In the genomic region with DNA sequence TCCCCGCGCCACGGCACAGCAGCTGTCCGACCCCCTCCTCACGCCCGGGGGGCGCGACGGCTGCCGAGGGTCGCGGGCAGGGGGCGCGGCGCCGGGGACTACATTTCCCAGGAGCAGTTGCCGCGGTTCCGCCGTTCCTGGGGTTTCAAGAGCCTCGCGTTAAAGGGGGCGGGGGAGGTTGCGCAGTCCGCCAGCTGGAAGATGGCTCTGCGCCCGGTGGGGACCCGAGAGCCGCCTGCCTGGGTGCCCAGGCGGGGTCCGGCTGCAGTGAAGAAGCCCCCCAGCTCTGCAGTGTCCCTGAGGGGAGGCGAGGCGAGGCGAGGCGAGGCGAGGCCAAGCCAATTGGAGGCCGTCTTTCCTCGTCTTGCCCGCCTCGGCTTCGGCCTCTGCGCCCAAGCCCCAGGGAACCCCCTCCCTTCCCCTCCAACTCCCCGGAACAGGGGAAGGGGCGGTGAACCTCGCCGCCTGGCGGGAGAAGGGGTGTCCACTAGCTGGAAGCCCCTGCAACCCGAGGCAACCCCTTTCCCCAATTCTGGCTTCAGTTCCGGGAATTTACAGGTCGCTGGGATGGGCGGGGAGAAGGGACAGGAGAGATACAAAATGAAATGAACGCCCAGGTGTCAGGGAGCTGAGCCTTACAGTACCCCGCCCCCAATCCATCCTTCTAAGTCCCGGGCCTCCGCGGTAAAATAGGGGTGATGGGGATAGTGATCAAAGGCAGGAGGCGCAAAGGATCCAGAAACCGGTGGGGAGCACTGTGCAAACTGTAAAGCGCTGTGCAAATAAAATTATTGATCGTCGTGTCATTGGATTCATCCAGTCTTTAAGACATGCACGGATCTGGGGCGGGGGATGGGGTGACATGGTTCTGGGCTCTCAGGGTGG, we compare ENCODE assay signal across 8 cellular contexts. TPM values are rescaled to one million over a fixed set of nuclear protein-coding genes. Genes with fewer than 3 reads are reported as not detected.
DNase-seq lines count a peak whose midpoint lies in the region; ATAC-seq and TF ChIP-seq lines count a peak whose summit lies in the region.

No MANE protein-coding gene starts in this region.

- peaks cover 19% of the 10 kb centered on the region for H3K4me1 ChIP-seq in hepatocyte (ENCODE audit: insufficient read depth)

- peak overlapping the region; percentile 67 for H3K27ac ChIP-seq in hepatocyte

- no peaks in the 10 kb centered on the region for H3K36me3 ChIP-seq in hepatocyte (replicated peaks; ENCODE audit: insufficient read depth, low read depth)

- no peaks in the 10 kb centered on the region for H3K9me2 ChIP-seq in hepatocyte (replicated peaks; ENCODE audit: insufficient read depth)

- H4K20me1 ChIP-seq in hepatocyte (ENCODE audit: insufficient read depth, poor library complexity, severe bottlenecking) = peaks cover 7% of the 10 kb centered on the region

- peak overlapping the region; percentile 91 for H3K27ac Mint-ChIP-seq in progenitor cell of endocrine pancreas

- H3K27me3 Mint-ChIP-seq in activated T-cell treated with anti-CD3 and anti-CD28 coated beads, Interleukin-2, amount 50 U/mL, for 4 hours (ENCODE audit: low read depth) = peaks cover 40% of the 10 kb centered on the region
- peaks cover 5% of the 10 kb centered on the region for H3K27me3 Mint-ChIP-seq in progenitor cell of endocrine pancreas

- peak overlapping the region; percentile 64 for H3K4me3 Mint-ChIP-seq in activated T-cell treated with anti-CD3 and anti-CD28 coated beads, Interleukin-2, amount 50 U/mL, for 4 hours
- peak overlapping the region; percentile 83 for H3K4me3 Mint-ChIP-seq in progenitor cell of endocrine pancreas (ENCODE audit: low read depth)

- peaks cover 20% of the 10 kb centered on the region for H3K79me2 ChIP-seq in hepatocyte

- no peaks in the 10 kb centered on the region for H3K9me3 Mint-ChIP-seq in activated T-cell treated with anti-CD3 and anti-CD28 coated beads, Interleukin-2, amount 50 U/mL, for 4 hours
- no peaks in the 10 kb centered on the region for H3K9me3 Mint-ChIP-seq in progenitor cell of endocrine pancreas (ENCODE audit: low read depth)

- peak overlapping the region; percentile 81 for H3K4me3 ChIP-seq in hepatocyte

- H3K4me2 ChIP-seq in hepatocyte = peak overlapping the region; percentile 93

- no peaks in the 10 kb centered on the region for H3K9me3 ChIP-seq in hepatocyte (ENCODE audit: low read depth)

- peaks cover 33% of the 10 kb centered on the region for H3K4me1 Mint-ChIP-seq in activated T-cell treated with anti-CD3 and anti-CD28 coated beads, Interleukin-2, amount 50 U/mL, for 4 hours (ENCODE audit: low read depth)
- H3K4me1 Mint-ChIP-seq in progenitor cell of endocrine pancreas (ENCODE audit: low read depth) = peaks cover 30% of the 10 kb centered on the region

- H3K36me3 Mint-ChIP-seq in activated T-cell treated with anti-CD3 and anti-CD28 coated beads, Interleukin-2, amount 50 U/mL, for 4 hours (ENCODE audit: insufficient read depth) = no peaks in the 10 kb centered on the region
- no peaks in the 10 kb centered on the region for H3K36me3 Mint-ChIP-seq in progenitor cell of endocrine pancreas (ENCODE audit: insufficient read depth)

- TF ChIP-seq CTCF in hepatocyte (IDR thresholded peaks at IDR 0.05; ENCODE audit: poor library complexity) = peak; percentile 12
- TF ChIP-seq CTCF in progenitor cell of endocrine pancreas (IDR thresholded peaks at IDR 0.05; ENCODE audit: unreplicated experiment) = peak; percentile 33

- DNase-seq in activated T-cell treated with anti-CD3 and anti-CD28 coated beads, Interleukin-2, amount 50 U/mL, for 4 hours = no peak
- DNase-seq in activated T-cell treated with anti-CD3 and anti-CD28 coated beads, Interleukin-2, amount 50 U/mL, for 1 hour = no peak
- peak; percentile 80 for DNase-seq in NCI-H2227 (lab: John Stamatoyannopoulos, UW; ENCODE audit: unreplicated experiment)
- DNase-seq in amygdala (lab: John Stamatoyannopoulos, UW) = peak in 42 of 56 donors; percentile 10 to 71 (median 51)
- DNase-seq in hepatocyte (ENCODE audit: low spot score) = peak; percentile 84
- peak; percentile 51 for DNase-seq in progenitor cell of endocrine pancreas (ENCODE audit: low spot score, unreplicated experiment)
- no peak for DNase-seq in RKO (ENCODE audit: low spot score)

- H2AFZ ChIP-seq in hepatocyte = peak overlapping the region; percentile 74

- peak; percentile 36 to 41 for ATAC-seq in activated T-cell treated with anti-CD3 and anti-CD28 coated beads, Interleukin-2, amount 50 U/mL, for 4 hours
- ATAC-seq in HG02610 (IDR thresholded peaks at IDR 0.05; ENCODE audit: unreplicated experiment) = no peak

- H3K27me3 ChIP-seq in hepatocyte = no peaks in the 10 kb centered on the region

- 2% methylated on average over 49 of the region's 63 CpGs for WGBS in hepatocyte (ENCODE audit: low lambda C conversion rate, missing lambda C conversion rate)

RNA-seq across cellular contexts. Expression of a gene that starts 5.2 kb away (rescaled TPM):
- 10 to 100 TPM in 1 of 3 donors, 1 to 10 TPM in 2; 6.5 to 12.3 (median 8.6) TPM for total RNA-seq in activated T-cell treated with anti-CD3 and anti-CD28 coated beads, Interleukin-2, amount 50 U/mL, for 4 hours
- 20.2 and 20.4 TPM in 2 replicates for total RNA-seq in hepatocyte
- 31.5 and 40.0 TPM in 2 replicates for polyA plus RNA-seq in hepatocyte
- 20.2 and 28.1 TPM in 2 replicates for total RNA-seq in progenitor cell of endocrine pancreas

RNA-seq across cellular contexts. Expression of a gene that starts 20.6 kb away (rescaled TPM):
- total RNA-seq in activated T-cell treated with anti-CD3 and anti-CD28 coated beads, Interleukin-2, amount 50 U/mL, for 4 hours = not detected
- total RNA-seq in hepatocyte (not detected in 2 replicates), progenitor cell of endocrine pancreas (0.41 and 0.87 TPM in 2 replicates)
- 0.29 TPM in 1 of 2 replicates, not detected in the other for polyA plus RNA-seq in hepatocyte

RNA-seq across cellular contexts. Expression of a gene that starts 41.6 kb away (rescaled TPM):
- 10 to 100 TPM; 28.0 to 30.4 (median 29.7) TPM for total RNA-seq in activated T-cell treated with anti-CD3 and anti-CD28 coated beads, Interleukin-2, amount 50 U/mL, for 4 hours
- 28.5 and 30.4 TPM in 2 replicates for total RNA-seq in hepatocyte
- polyA plus RNA-seq in hepatocyte = 29.9 and 33.2 TPM in 2 replicates
- 23.7 and 24.2 TPM in 2 replicates for total RNA-seq in progenitor cell of endocrine pancreas

RNA-seq across cellular contexts. Expression of a gene that starts 46.7 kb away (rescaled TPM):
- 100 to 1,000 TPM; 448 to 518 (median 461) TPM for total RNA-seq in activated T-cell treated with anti-CD3 and anti-CD28 coated beads, Interleukin-2, amount 50 U/mL, for 4 hours
- total RNA-seq in hepatocyte (365 and 421 TPM in 2 replicates), progenitor cell of endocrine pancreas (725 and 736 TPM in 2 replicates)
- polyA plus RNA-seq in hepatocyte = 172 and 199 TPM in 2 replicates

Comparison
In these comparisons a context has a peak if more than half of its experiments do, and no peak if none do; other contexts are left out.
1. DNase-seq: peak in NCI-H2227 (single experiment), amygdala (42 of 56), hepatocyte (single experiment) and progenitor cell of endocrine pancreas (single experiment); none in activated T-cell treated with anti-CD3 and anti-CD28 coated beads, Interleukin-2, amount 50 U/mL, for 4 hours (single experiment), activated T-cell treated with anti-CD3 and anti-CD28 coated beads, Interleukin-2, amount 50 U/mL, for 1 hour (single experiment) and RKO (single experiment).